Comparison of ENCODE assay signal across 8 cellular contexts in genomic region chr20:23357767-23358562, GRCh38. TPM values are rescaled to one million over a fixed set of nuclear protein-coding genes. Genes with fewer than 3 reads are reported as not detected.
DNase-seq lines count a peak whose midpoint lies in the region; ATAC-seq, FAIRE-seq and TF ChIP-seq lines count a peak whose summit lies in the region.

No MANE protein-coding gene starts in this region.

- 1% methylated on average over 69 of the region's 71 CpGs; no CpG with 5 or more reads in 1 of the 2 experiments for WGBS in H1 (ENCODE audit: extremely low coverage in 1 of 2, insufficient coverage in 1 of 2, insufficient read length in 1 of 2, insufficient replicate concordance in 2 of 2, low coverage in 1 of 2, low lambda C conversion rate in 2 of 2, missing lambda C conversion rate in 1 of 2), 2 experiments

- H3K36me3 ChIP-seq in H1 (ENCODE audit: control insufficient read depth in 2 of 4, insufficient read depth in 4 of 4, low read length in 3 of 4): peaks cover 0 to 9% (median 9%) of the 10 kb centered on the region in 4 experiments; a peak in 6 of 8 replicates

- peak overlapping the region; percentile 77 for H4K91ac ChIP-seq in H1 (replicated peaks; ENCODE audit: insufficient read length, low read length)

- peak overlapping the region; percentile 92 to 98 for H3K4me2 ChIP-seq in H1 (ENCODE audit: insufficient read depth in 1 of 2, low read depth in 2 of 2, low read length in 2 of 2)

- DNase-seq in Caki2 (ENCODE audit: low read depth) (peak; percentile 100), HUDEP-2 (lab: John Stamatoyannopoulos, UW; ENCODE audit: unreplicated experiment in 76 of 76) (peak in 75 of 76 experiments; percentile 72 to 100 (median 99)), NOMO-1 treated with dmso at 0.1 percent for 144 hours (lab: John Stamatoyannopoulos, UW; ENCODE audit: unreplicated experiment) (peak; percentile 97), H1 (ENCODE audit: low read depth in 1 of 2, low spot score in 2 of 2) (peak; percentile 99 to 100), memory B cell (ENCODE audit: low spot score in 2 of 2) (peak; percentile 99 to 100)
- DNase-seq in activated CD8-positive, alpha-beta memory T cell treated with anti-CD3 and anti-CD28 coated beads, Interleukin-2, amount 50 U/mL, for 1 hour (ENCODE audit: extremely low read depth): peak; percentile 99
- peak; percentile 100 for DNase-seq in stimulated activated CD8-positive, alpha-beta memory T cell treated with anti-CD3 and anti-CD28 coated beads, Interleukin-12 subunit alpha, Interleukin-12 subunit beta, amount 100 ng/mL, for 1 hour (ENCODE audit: low read depth)

- CTCF ChIA-PET in H1 (lab: Charles Lee; ENCODE audit: partially characterized antibody): interaction anchor here (1.0 to 4.4 kb wide), 9 partner anchors 11 to 63 kb away, joined by 3 to 15 read pairs (median 3); partner anchors contain the start of gene NAPB

- peak overlapping the region; percentile 56 to 82 (median 69) for H3K9ac ChIP-seq in H1 (replicated peaks in 1 of 4; ENCODE audit: extremely low read depth in 1 of 4, low read depth in 3 of 4, low read length in 3 of 4)

- no peak overlapping the region for H2BK120ac ChIP-seq in H1 (replicated peaks; ENCODE audit: low read depth, low read length)

- H3K36me3 Mint-ChIP-seq in memory B cell: no peaks in the 10 kb centered on the region

- peak in 1 of 2 experiments; percentile 45; a peak in 1 of 3 replicates for TF ChIP-seq EP300 in H1 (IDR thresholded peaks at IDR 0.05; ENCODE audit: borderline replicate concordance in 1 of 2, low read depth in 2 of 2, low read length in 2 of 2)

- H2BK5ac ChIP-seq in H1 (ENCODE audit: low read depth, low read length): peak overlapping the region; percentile 88

- FAIRE-seq in H1 (lab: Jason Lieb, UNC): no peak

- TF ChIP-seq RAD21 in H1 (IDR thresholded peaks at IDR 0.05 in 1 of 2, conservative IDR thresholded peaks at IDR 0.05 in 1 of 2; ENCODE audit: low read depth in 2 of 2, low read length in 2 of 2): no peak; a peak in 1 of 4 replicates

- H3K56ac ChIP-seq in H1 (replicated peaks; ENCODE audit: insufficient read length, low read depth, low read length): peak overlapping the region; percentile 84

- H3K4me1 ChIP-seq in H1 (replicated peaks in 1 of 4; ENCODE audit: control insufficient read depth in 3 of 4, insufficient read depth in 4 of 4, low read length in 3 of 4): peaks cover 1 to 11% (median 8%) of the 10 kb centered on the region in 4 experiments; a peak in 5 of 7 replicates

- 0 out of 2 replicates have a peak overlapping the region, but pooled peaks have one; percentile 50 for H2BK12ac ChIP-seq in H1 (ENCODE audit: low read depth, low read length)

- H3K79me1 ChIP-seq in H1 (ENCODE audit: low read depth, low read length): peaks cover 3% of the 10 kb centered on the region; the same call in 1 of the 2 replicates

- TF ChIP-seq CTCF in H1 (IDR thresholded peaks at IDR 0.05; ENCODE audit: control extremely low read depth in 1 of 3, insufficient read depth in 1 of 3, low read depth in 1 of 3, low read length in 3 of 3): peak in 1 of 3 experiments; percentile 9; a peak in 1 of 4 replicates

- H2BK15ac ChIP-seq in H1 (ENCODE audit: low read length): no peak overlapping the region

- peak overlapping the region; percentile 95 for H3K4me3 Mint-ChIP-seq in memory B cell

- TF ChIP-seq POLR2A in H1 (IDR thresholded peaks at IDR 0.05; ENCODE audit: control extremely low read depth in 1 of 2, low read depth in 2 of 2, low read length in 2 of 2): peak in 1 of 2 experiments; percentile 65; a peak in 2 of 3 replicates

- H3K18ac ChIP-seq in H1 (ENCODE audit: extremely low read depth, low read length): no peak overlapping the region; the same call in 1 of the 2 replicates

- ATAC-seq in GM21390 (IDR thresholded peaks at IDR 0.05; ENCODE audit: unreplicated experiment) (peak; percentile 63), memory B cell (ENCODE audit: low read depth) (peak; percentile 67)

- H2BK20ac ChIP-seq in H1 (ENCODE audit: low read length): no peak overlapping the region

- peak overlapping the region; percentile 55 for H3K4ac ChIP-seq in H1 (replicated peaks; ENCODE audit: insufficient read length, low read depth, low read length)

- H3K23ac ChIP-seq in H1 (ENCODE audit: insufficient read length): no peak overlapping the region

- H3K9me3 Mint-ChIP-seq in memory B cell: no peaks in the 10 kb centered on the region

- peak overlapping the region; percentile 61 for H3K27ac ChIP-seq in H1 (ENCODE audit: low read depth, low read length)

- H3K79me2 ChIP-seq in H1 (ENCODE audit: control insufficient read depth in 1 of 2, insufficient read depth in 2 of 2, low read length in 2 of 2): peaks cover 0 to 12% of the 10 kb centered on the region in 2 experiments; a peak in 3 of 4 replicates

- H3K27ac Mint-ChIP-seq in memory B cell: peak overlapping the region; percentile 98

- peaks cover 7% of the 10 kb centered on the region for H3K4me1 Mint-ChIP-seq in memory B cell

- in situ Hi-C loops in Caki2 (cut with HindIII; ENCODE audit: low pct_unique_long_range_greater_than_20kb, low sequenced_read_pairs): no loop called here

- H2AK5ac ChIP-seq in H1 (ENCODE audit: low read depth, low read length): no peak overlapping the region

- no peaks in the 10 kb centered on the region for H3K27me3 ChIP-seq in H1 (replicated peaks in 1 of 4; ENCODE audit: control insufficient read depth in 3 of 4, extremely low read depth in 1 of 4, insufficient read depth in 3 of 4, low read length in 3 of 4)

- H4K5ac ChIP-seq in H1 (ENCODE audit: insufficient read length, low read depth, low read length): peak overlapping the region; percentile 94

- POLR2A ChIA-PET in H1 (lab: Charles Lee; ENCODE audit: partially characterized antibody): interaction anchor here (0.8 to 1.3 kb wide), 3 partner anchors 9 to 1026 kb away, joined by 3 read pairs; no protein-coding TSS in a partner anchor

- H4K20me1 ChIP-seq in H1 (replicated peaks in 1 of 2; ENCODE audit: control insufficient read depth in 1 of 2, insufficient read depth in 2 of 2, low read length in 2 of 2): peaks cover under 1 to 3% of the 10 kb centered on the region in 2 experiments

- no peaks in the 10 kb centered on the region for H3K27me3 Mint-ChIP-seq in memory B cell

- H3K9me3 ChIP-seq in H1 (ENCODE audit: insufficient read depth in 2 of 2, low read depth in 1 of 2, low read length in 1 of 2): no peaks in the 10 kb centered on the region

- 0 out of 2 replicates have a peak overlapping the region, but pooled peaks have one; percentile 92 for H2AFZ ChIP-seq in H1 (ENCODE audit: low read length)

- no peak overlapping the region for H3K14ac ChIP-seq in H1 (ENCODE audit: insufficient read length)

- peak overlapping the region; percentile 86; the same call in 1 of the 2 replicates for H4K8ac ChIP-seq in H1 (ENCODE audit: extremely low read depth, insufficient read depth, low read length)

- H3K23me2 ChIP-seq in H1 (ENCODE audit: low read depth, low read length): peaks cover 14% of the 10 kb centered on the region; the same call in 1 of the 2 replicates

- peak overlapping the region; percentile 81 to 95 (median 85) for H3K4me3 ChIP-seq in H1 (ENCODE audit: extremely low read depth in 1 of 4, insufficient read depth in 2 of 4, low read depth in 3 of 4, low read length in 4 of 4)

TF ChIP-seq in H1, 55 proteins besides CTCF, POLR2A, EP300 and RAD21 (continues in another document):
- TF ChIP-seq SAP30 (IDR thresholded peaks at IDR 0.05; ENCODE audit: insufficient read depth, insufficient replicate concordance, low read length): peak; percentile 63
- no peak for TF ChIP-seq NANOG (IDR thresholded peaks at IDR 0.05; ENCODE audit: insufficient read depth, low read depth, low read length, poor library complexity, severe bottlenecking)
- TF ChIP-seq JUN (IDR thresholded peaks at IDR 0.05; ENCODE audit: low read depth, low read length): no peak
- peak; percentile 90 for TF ChIP-seq USF2 (IDR thresholded peaks at IDR 0.05; ENCODE audit: low read length)
- no peak for TF ChIP-seq CBX8 (IDR thresholded peaks at IDR 0.05; ENCODE audit: borderline replicate concordance, low read depth, low read length)
- TF ChIP-seq RXRA (IDR thresholded peaks at IDR 0.05; ENCODE audit: insufficient read depth, low read depth, low read length): no peak
- no peak for TF ChIP-seq POU5F1 (IDR thresholded peaks at IDR 0.05; ENCODE audit: low read depth, low read length)
- TF ChIP-seq CHD1 (IDR thresholded peaks at IDR 0.05; ENCODE audit: low read depth, low read length): no peak
- peak; percentile 76 for TF ChIP-seq POLR2AphosphoS5 (IDR thresholded peaks at IDR 0.05; ENCODE audit: low read depth, low read length)
- TF ChIP-seq PHF8 (conservative IDR thresholded peaks at IDR 0.05; ENCODE audit: low read depth, low read length): peak; percentile 69

RNA-seq across cellular contexts. Expression of gene GZF1, which starts 4.0 kb away (rescaled TPM):
- 9.9 and 30.8 TPM in 2 replicates for total RNA-seq in Caki2 (2014; rRNA removed; shearing (Covaris generic); ENCODE audit: low replicate concordance)
- 11.9 and 14.5 TPM in 2 replicates for total RNA-seq in H1 (2021; fragmentation: NEBNext Ultra II Directional; extraction: Animal tissue kit (Norgen Biotek cat#: 25700))
- polyA plus RNA-seq in H1 (2011; rRNA removed): 8.2 and 16.2 TPM in 2 replicates
- polyA plus RNA-seq in H1 (2011; cell fraction: cytosol; rRNA removed): 15.2 TPM
- 51.0 TPM for polyA plus RNA-seq in H1 (2011; cell fraction: nucleus; rRNA removed)
- polyA plus RNA-seq in H1 (2012, experiment 1 of 2): 7.7 to 14.7 TPM (median 10.5 TPM) in 4 replicates
- 1.1 TPM for polyA plus RNA-seq in H1 (2012, experiment 2 of 2)
- 4.6 TPM for polyA plus RNA-seq in H1 (2013, experiment 1 of 2)
- 4.8 TPM for polyA plus RNA-seq in H1 (2013, experiment 2 of 2)
- 56.7 and 63.7 TPM in 2 replicates for polyA minus RNA-seq in H1 (2011; rRNA and poly(A)+ RNA removed)
- 13.9 TPM for polyA minus RNA-seq in H1 (2011; cell fraction: cytosol; rRNA and poly(A)+ RNA removed)
- polyA minus RNA-seq in H1 (2011; cell fraction: nucleus; rRNA and poly(A)+ RNA removed): 40.3 TPM

RNA-seq across cellular contexts. Expression of gene NXT1, which starts 7.4 kb away (rescaled TPM):
- total RNA-seq in Caki2 (2014; rRNA removed; shearing (Covaris generic); ENCODE audit: low replicate concordance): 67.0 and 113 TPM in 2 replicates
- total RNA-seq in H1 (2021; fragmentation: NEBNext Ultra II Directional; extraction: Animal tissue kit (Norgen Biotek cat#: 25700)): 20.4 and 23.1 TPM in 2 replicates
- 24.3 and 26.5 TPM in 2 replicates for polyA plus RNA-seq in H1 (2011; rRNA removed)
- polyA plus RNA-seq in H1 (2011; cell fraction: cytosol; rRNA removed): 24.9 TPM
- 19.2 TPM for polyA plus RNA-seq in H1 (2011; cell fraction: nucleus; rRNA removed)
- 15.1 to 22.8 TPM (median 18.6 TPM) in 4 replicates for polyA plus RNA-seq in H1 (2012, experiment 1 of 2)
- 26.4 TPM for polyA plus RNA-seq in H1 (2012, experiment 2 of 2)
- 23.3 TPM for polyA plus RNA-seq in H1 (2013, experiment 1 of 2)
- 22.5 TPM for polyA plus RNA-seq in H1 (2013, experiment 2 of 2)
- polyA minus RNA-seq in H1 (2011; rRNA and poly(A)+ RNA removed): 13.0 and 14.3 TPM in 2 replicates
- 9.3 TPM for polyA minus RNA-seq in H1 (2011; cell fraction: cytosol; rRNA and poly(A)+ RNA removed)
- 7.2 TPM for polyA minus RNA-seq in H1 (2011; cell fraction: nucleus; rRNA and poly(A)+ RNA removed)

Comparison
In these comparisons a context has a peak if more than half of its experiments do, and no peak if none do; other contexts are left out.
1. Peak in every context shown above with its lines: DNase-seq, ATAC-seq, H3K4me3 ChIP-seq and H3K27ac ChIP-seq.